ENCODE assay signal across 9 cellular contexts in genomic region chr1:119674835-119675289, GRCh38. TPM values are rescaled to one million over a fixed set of nuclear protein-coding genes. Genes with fewer than 3 reads are reported as not detected.
DNase-seq lines count a peak whose midpoint lies in the region; ATAC-seq and TF ChIP-seq lines count a peak whose summit lies in the region.
"Had no signal": no experiment of that assay in that cellular context is flagged by ENCODE, and none has a peak within 500 bp of the region (broad histone marks: within the 10 kb centered on the region; RNA-seq: fewer than 3 reads in every experiment).

No MANE protein-coding gene starts in this region.

- ATAC-seq in GM21528 (IDR thresholded peaks at IDR 0.05; ENCODE audit: low FRiP score, unreplicated experiment) (peak; percentile 53), HG02970 (IDR thresholded peaks at IDR 0.05; ENCODE audit: low FRiP score, unreplicated experiment) (no peak)

- no peak overlapping the region for H4K91ac ChIP-seq in mesenchymal stem cell (ENCODE audit: low read length)

- H3K9ac ChIP-seq in mesenchymal stem cell (ENCODE audit: low read length), result peak overlapping the region; percentile 83

- no peaks in the 10 kb centered on the region for H3K4me1 ChIP-seq in mesenchymal stem cell (ENCODE audit: control insufficient read depth, insufficient read depth, low read depth, low read length)
- peaks cover 0 to 10% (median 3%) of the 10 kb centered on the region in 4 donors for H3K4me1 ChIP-seq in transverse colon

- no peaks in the 10 kb centered on the region for H3K79me1 ChIP-seq in mesenchymal stem cell (replicated peaks; ENCODE audit: low read length, poor library complexity, severe bottlenecking)

- TF ChIP-seq POLR2A in transverse colon (IDR thresholded peaks at IDR 0.05), result no peak

- peak in 1 of 5 experiments; percentile 36 for TF ChIP-seq CTCF in transverse colon (IDR thresholded peaks at IDR 0.05)

- H2BK5ac ChIP-seq in mesenchymal stem cell (ENCODE audit: low read depth, low read length, poor library complexity, severe bottlenecking), result no peak overlapping the region

- H3K4me2 ChIP-seq in mesenchymal stem cell (ENCODE audit: low read length, poor library complexity, severe bottlenecking), result no peak overlapping the region

- in situ Hi-C loops in transverse colon (cut with MboI; ENCODE audit: low pct_ligation_motif_present in 1 of 4, low pct_unique_long_range_greater_than_20kb in 1 of 4, low sequenced_read_pairs in 3 of 4), result loop anchor here in 1 of 4 donors (5.0 kb wide), 1 partner anchor 48 kb away; no protein-coding TSS in a partner anchor

- H2AFZ ChIP-seq in mesenchymal stem cell (ENCODE audit: low read depth, low read length), result no peak overlapping the region

- H3K27me3 ChIP-seq in mesenchymal stem cell (ENCODE audit: control insufficient read depth in 1 of 2, insufficient read depth in 1 of 2, low read length in 2 of 2) (peaks cover 0 to 9% of the 10 kb centered on the region in 2 experiments), transverse colon (no peaks in the 10 kb centered on the region)

- H3K27ac ChIP-seq in mesenchymal stem cell (ENCODE audit: low read length, poor library complexity, severe bottlenecking) (no peak overlapping the region), transverse colon (peak overlapping the region in 1 of 4 donors; percentile 40)

- no peak overlapping the region for H2BK12ac ChIP-seq in mesenchymal stem cell (ENCODE audit: low read length in 2 of 2)

- no peak overlapping the region for H2BK120ac ChIP-seq in mesenchymal stem cell (ENCODE audit: low read depth, low read length)

- H3K4me3 ChIP-seq in mesenchymal stem cell (ENCODE audit: insufficient read depth in 1 of 2, low read depth in 1 of 2, low read length in 2 of 2) (peak overlapping the region in 1 of 2 experiments; percentile 77), transverse colon (no peak overlapping the region)
- H3K4me3 ChIP-seq: GM12878 had no signal

- H4K8ac ChIP-seq in mesenchymal stem cell (ENCODE audit: low read length), result no peak overlapping the region

- DNase-seq in AG08395 (ENCODE audit: low spot score), result peak; percentile 65
- peak; percentile 90 for DNase-seq in NCI-H345 treated with DMSO at 0.1 percent for 48 hours (lab: John Stamatoyannopoulos, UW; ENCODE audit: unreplicated experiment)
- DNase-seq in cerebellum (ENCODE audit: low spot score), result peak; percentile 33
- no peak for DNase-seq in mesenchymal stem cell
- DNase-seq in transverse colon, result peak; percentile 57
- DNase-seq in midbrain (lab: John Stamatoyannopoulos, UW), result no peak

- H2AK5ac ChIP-seq in mesenchymal stem cell (ENCODE audit: low read length, severe bottlenecking), result no peak overlapping the region

- TF ChIP-seq EP300 in transverse colon (IDR thresholded peaks at IDR 0.05; ENCODE audit: low read depth), result no peak

- H3K9me3 ChIP-seq in mesenchymal stem cell (ENCODE audit: control insufficient read depth, low read length) (no peaks in the 10 kb centered on the region), transverse colon (no peaks in the 10 kb centered on the region)

- intact Hi-C loops in transverse colon (cut with DNase I; ENCODE audit: low total_unique reads), result no loop called here

- no peak overlapping the region for H3K18ac ChIP-seq in mesenchymal stem cell (ENCODE audit: low read depth in 1 of 2, low read length in 2 of 2)

- no peak overlapping the region for H3K4ac ChIP-seq in mesenchymal stem cell (ENCODE audit: low read depth in 1 of 2, low read length in 2 of 2)

- WGBS in mesenchymal stem cell, result 90% methylated on average over 1 of the region's 6 CpGs
- WGBS in transverse colon (ENCODE audit: low coverage in 1 of 2), 2 donors, result 28 to 79% methylated on average over 5 to 6 of the region's 6 CpGs

- H3K14ac ChIP-seq in mesenchymal stem cell (ENCODE audit: low read length in 2 of 2), result no peak overlapping the region

- H2BK15ac ChIP-seq in mesenchymal stem cell (ENCODE audit: low read depth, poor library complexity, severe bottlenecking), result no peak overlapping the region

- H3K36me3 ChIP-seq in mesenchymal stem cell (ENCODE audit: control insufficient read depth in 1 of 2, insufficient read depth in 2 of 2, low read depth in 1 of 2, low read length in 2 of 2), result no peaks in the 10 kb centered on the region
- no peaks in the 10 kb centered on the region for H3K36me3 ChIP-seq in transverse colon

- H3K23ac ChIP-seq in mesenchymal stem cell (ENCODE audit: low read length in 2 of 2), result no peak overlapping the region

RNA-seq across cellular contexts. Expression of gene ZNF697, which starts 26.8 kb away (rescaled TPM):
- 28.3 TPM for total RNA-seq in cerebellum
- 6.4 TPM for polyA plus RNA-seq in mesenchymal stem cell (2013, experiment 1 of 2)
- polyA plus RNA-seq in mesenchymal stem cell (2013, experiment 2 of 2), result 6.3 TPM
- 1 to 10 TPM in 3 of 4 donors, under 1 TPM in 1; 1.00 to 5.6 (median 2.9) TPM for total RNA-seq in transverse colon

RNA-seq across cellular contexts. Expression of gene PHGDH, which starts 36.9 kb away (rescaled TPM):
- total RNA-seq in cerebellum (36.2 TPM), transverse colon (10 to 100 TPM in 1 of 4 donors, 1 to 10 TPM in 3; 4.2 to 11.9 (median 8.1) TPM)
- 73.6 TPM for polyA plus RNA-seq in mesenchymal stem cell (2013, experiment 1 of 2)
- 72.3 TPM for polyA plus RNA-seq in mesenchymal stem cell (2013, experiment 2 of 2)

Comparison
In these comparisons a context has a peak if more than half of its experiments do, and no peak if none do; other contexts are left out.
1. DNase-seq: peak in AG08395 (single experiment), NCI-H345 treated with DMSO at 0.1 percent for 48 hours (single experiment), cerebellum (single experiment) and transverse colon (single experiment); none in mesenchymal stem cell (single experiment) and midbrain (single experiment).